Comparison of ENCODE assay signal across 1 cellular context in genomic region chr14:29926701-29927595, GRCh38.
A peak's percentile ranks its signal among the peaks of the same experiment; 100 is the strongest.
TF ChIP-seq lines count a peak whose summit lies in the region.

No MANE protein-coding gene starts in this region.

TF ChIP-seq in HepG2, 621 proteins besides CTCF, POLR2A, EP300 and RAD21 (continued from another document):
- TF ChIP-seq JDP2 (CRISPR knock-in tag; IDR thresholded peaks at IDR 0.05; ENCODE audit: borderline replicate concordance) (no peak), E2F2 (CRISPR knock-in tag; IDR thresholded peaks at IDR 0.05; ENCODE audit: borderline replicate concordance) (no peak), SALL2 (CRISPR knock-in tag; IDR thresholded peaks at IDR 0.05) (no peak), MAFF (IDR thresholded peaks at IDR 0.05; ENCODE audit: low read depth, low read length) (no peak), ZNF704 (CRISPR knock-in tag; IDR thresholded peaks at IDR 0.05; ENCODE audit: borderline replicate concordance) (no peak), ZNF674 (CRISPR knock-in tag; IDR thresholded peaks at IDR 0.05; ENCODE audit: low read depth) (no peak), ZNF547 (CRISPR knock-in tag; IDR thresholded peaks at IDR 0.05) (0 out of 2 replicates have a peak, but pooled peaks have one; percentile 10), ZNF577 (CRISPR knock-in tag; IDR thresholded peaks at IDR 0.05; ENCODE audit: borderline replicate concordance, low read depth) (no peak), ZNF350 (CRISPR knock-in tag; IDR thresholded peaks at IDR 0.05; ENCODE audit: borderline replicate concordance, low read depth) (no peak), ZNF589 (CRISPR knock-in tag; conservative IDR thresholded peaks at IDR 0.05) (no peak), FOXM1 (CRISPR knock-in tag; IDR thresholded peaks at IDR 0.05) (no peak), ZNF20 (CRISPR knock-in tag; IDR thresholded peaks at IDR 0.05) (no peak), ZNF652 (CRISPR knock-in tag; IDR thresholded peaks at IDR 0.05; ENCODE audit: borderline replicate concordance, low read depth) (no peak), MZF1 (CRISPR knock-in tag; IDR thresholded peaks at IDR 0.05; ENCODE audit: borderline replicate concordance) (no peak), ELF1 (CRISPR knock-in tag; IDR thresholded peaks at IDR 0.05) (no peak), FOXO1 (CRISPR knock-in tag; IDR thresholded peaks at IDR 0.05) (no peak), ZNF550 (CRISPR knock-in tag; IDR thresholded peaks at IDR 0.05; ENCODE audit: borderline replicate concordance) (no peak), ZNF670 (CRISPR knock-in tag; IDR thresholded peaks at IDR 0.05; ENCODE audit: borderline replicate concordance) (no peak), TFDP2 (CRISPR knock-in tag; IDR thresholded peaks at IDR 0.05) (no peak), SMARCE1 (IDR thresholded peaks at IDR 0.05; ENCODE audit: borderline replicate concordance) (no peak), CHD2 (IDR thresholded peaks at IDR 0.05; ENCODE audit: low read depth, low read length) (no peak), ZKSCAN8 (CRISPR knock-in tag; IDR thresholded peaks at IDR 0.05; ENCODE audit: borderline replicate concordance) (no peak), TARDBP (CRISPR knock-in tag; IDR thresholded peaks at IDR 0.05) (no peak), E2F1 (CRISPR knock-in tag; IDR thresholded peaks at IDR 0.05) (no peak), ISX (CRISPR knock-in tag; conservative IDR thresholded peaks at IDR 0.05) (no peak), ZNF564 (CRISPR knock-in tag; IDR thresholded peaks at IDR 0.05) (0 out of 2 replicates have a peak, but pooled peaks have one; percentile 4), ZNF609 (CRISPR knock-in tag; IDR thresholded peaks at IDR 0.05; ENCODE audit: borderline replicate concordance) (no peak), HES4 (CRISPR knock-in tag; IDR thresholded peaks at IDR 0.05; ENCODE audit: borderline replicate concordance) (0 out of 2 replicates have a peak, but pooled peaks have one; percentile 31), ZFX (CRISPR knock-in tag; IDR thresholded peaks at IDR 0.05; ENCODE audit: low read depth) (peak; percentile 26; the same call in 1 of the 2 replicates), ZNF333 (CRISPR knock-in tag; IDR thresholded peaks at IDR 0.05; ENCODE audit: borderline replicate concordance) (no peak), ZNF501 (CRISPR knock-in tag; IDR thresholded peaks at IDR 0.05) (peak; percentile 60; the same call in 1 of the 2 replicates), ZNF713 (CRISPR knock-in tag; IDR thresholded peaks at IDR 0.05) (no peak), BCLAF1 (IDR thresholded peaks at IDR 0.05) (no peak), TRIM22 (IDR thresholded peaks at IDR 0.05) (no peak), DZIP1 (CRISPR knock-in tag; IDR thresholded peaks at IDR 0.05) (no peak), MXI1 (IDR thresholded peaks at IDR 0.05; ENCODE audit: borderline replicate concordance, low read depth, low read length) (no peak), ATF5 (CRISPR knock-in tag; IDR thresholded peaks at IDR 0.05; ENCODE audit: low read depth) (no peak), ZNF337 (CRISPR knock-in tag; IDR thresholded peaks at IDR 0.05; ENCODE audit: borderline replicate concordance, low read depth) (no peak), ZBTB42 (CRISPR knock-in tag; IDR thresholded peaks at IDR 0.05) (no peak)
